Comparison of ENCODE assay signal across 1 cellular context in the genomic region with DNA sequence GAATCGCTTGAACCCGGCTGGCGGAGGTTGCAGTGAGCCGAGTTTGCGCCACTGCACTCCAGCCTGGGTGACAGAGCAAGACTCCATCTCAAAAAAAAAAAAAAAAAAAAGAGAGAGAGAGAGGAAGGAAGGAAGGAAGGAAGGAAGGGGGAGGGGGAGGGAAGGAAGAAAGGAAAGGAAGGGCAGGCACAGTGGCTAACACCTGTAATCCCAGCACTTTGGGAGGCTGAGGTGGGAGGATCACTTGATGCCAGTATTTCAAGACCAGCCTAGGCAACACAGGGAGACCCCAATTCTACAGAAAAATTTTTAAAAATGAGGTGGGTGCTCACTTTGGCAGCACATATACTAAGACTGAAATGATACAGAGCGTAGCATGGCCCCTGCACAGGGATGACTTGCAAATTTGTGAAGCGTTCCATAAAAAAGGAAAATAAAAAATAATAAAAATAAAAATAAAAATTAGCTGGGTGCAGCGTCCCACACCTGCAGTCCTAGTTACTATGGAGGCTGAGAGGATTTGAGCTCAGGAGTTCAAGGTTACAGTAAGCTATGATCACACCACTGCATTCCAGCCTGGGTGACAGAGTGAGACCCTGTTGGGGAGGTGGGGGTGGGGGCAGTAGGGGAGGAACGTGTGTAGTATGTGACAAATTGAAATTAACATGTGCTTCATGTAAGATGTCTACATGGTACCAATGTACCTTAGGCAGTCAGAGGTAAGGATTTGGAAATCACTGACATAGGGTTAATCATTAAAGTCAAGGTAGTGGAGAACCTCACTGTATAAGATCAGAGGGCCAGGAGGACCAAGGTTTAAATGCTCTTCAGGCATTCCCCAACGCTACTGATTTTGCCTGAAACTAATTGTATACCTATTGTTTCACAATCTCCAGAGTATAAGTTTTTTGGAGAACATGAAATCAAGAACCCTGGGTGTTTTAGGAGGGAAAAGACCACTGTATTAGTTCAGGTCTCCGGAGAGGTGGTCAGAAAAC.
TF ChIP-seq lines count a peak whose summit lies in the region.

No MANE protein-coding gene starts in this region.

TF ChIP-seq in A549, 52 proteins besides CTCF, POLR2A, EP300 and RAD21:
- TF ChIP-seq HEYL (CRISPR knock-in tag; IDR thresholded peaks at IDR 0.05) = no peak
- no peak for TF ChIP-seq MAX (IDR thresholded peaks at IDR 0.05)
- no peak for TF ChIP-seq CBX8 (IDR thresholded peaks at IDR 0.05)
- peak; percentile 82 for TF ChIP-seq NFE2L2 (conservative IDR thresholded peaks at IDR 0.05; ENCODE audit: low read length)
- no peak for TF ChIP-seq ELK1 (IDR thresholded peaks at IDR 0.05; ENCODE audit: low read depth, low read length)
- TF ChIP-seq ZNF302 (CRISPR knock-in tag; IDR thresholded peaks at IDR 0.05) = no peak
